ENCODE assay signal across 15 cellular contexts in the genomic region with DNA sequence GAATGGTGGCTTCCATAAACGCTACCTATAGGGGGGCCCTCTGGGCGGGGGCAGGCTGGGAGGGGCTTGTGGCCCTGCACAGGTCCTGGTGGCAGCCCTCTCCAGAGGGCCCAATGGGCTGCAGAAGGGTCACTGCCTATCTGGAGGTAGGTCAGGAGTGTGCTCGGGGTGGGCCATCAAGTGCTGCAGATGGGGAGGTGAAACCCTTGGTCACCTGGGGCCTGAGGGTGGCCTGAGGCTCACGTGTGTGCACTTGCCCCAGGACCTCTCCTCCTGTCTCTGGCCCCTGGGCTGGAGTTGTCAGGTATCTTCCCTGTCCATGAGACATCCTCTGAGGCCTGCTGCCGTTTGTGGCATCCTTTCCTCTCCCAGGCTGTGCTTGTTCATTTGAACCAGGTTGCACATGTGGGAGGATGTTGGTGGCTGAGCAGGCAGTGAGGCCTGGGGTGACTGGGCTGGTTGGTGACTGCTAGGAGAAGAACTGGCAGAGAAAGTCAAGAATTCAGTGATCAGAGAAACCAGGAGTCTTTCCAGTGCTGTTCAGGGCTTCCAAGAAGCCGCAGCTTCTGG. TPM values are rescaled to one million over a fixed set of nuclear protein-coding genes. Genes with fewer than 3 reads are reported as not detected.
DNase-seq lines count a peak whose midpoint lies in the region; ATAC-seq and TF ChIP-seq lines count a peak whose summit lies in the region.
"Had no signal": no experiment of that assay in that cellular context is flagged by ENCODE, and none has a peak within 500 bp of the region (broad histone marks: within the 10 kb centered on the region; RNA-seq: fewer than 3 reads in every experiment).

No MANE protein-coding gene starts in this region.

- H3K36me3 Mint-ChIP-seq in nephron progenitor cell (ENCODE audit: low read depth) (peaks cover 67% of the 10 kb centered on the region), type B pancreatic cell (peaks cover 31% of the 10 kb centered on the region)

- peaks cover 0 to 99% (median 55%) of the 10 kb centered on the region in 9 donors for H3K36me3 ChIP-seq in heart right ventricle
- H3K36me3 ChIP-seq in right atrium auricular region: peaks cover 88% of the 10 kb centered on the region
- H3K36me3 ChIP-seq: BE2C had no signal

- H3K9me3 ChIP-seq in heart right ventricle (no peaks in the 10 kb centered on the region), right atrium auricular region (no peaks in the 10 kb centered on the region)
- H3K9me3 ChIP-seq: BE2C had no signal

- H3K27me3 ChIP-seq in heart right ventricle (no peaks in the 10 kb centered on the region), right atrium auricular region (no peaks in the 10 kb centered on the region)
- H3K27me3 ChIP-seq: BE2C had no signal

- H3K27ac Mint-ChIP-seq in nephron progenitor cell (peak overlapping the region; percentile 91), type B pancreatic cell (no peak overlapping the region)

- H3K4me3 ChIP-seq in heart right ventricle: no peak overlapping the region
- H3K4me3 ChIP-seq in right atrium auricular region: no peak overlapping the region
- H3K4me3 ChIP-seq: lung had no signal

- TF ChIP-seq CTCF in heart right ventricle (IDR thresholded peaks at IDR 0.05) (no peak), right atrium auricular region (IDR thresholded peaks at IDR 0.05) (no peak), nephron progenitor cell (IDR thresholded peaks at IDR 0.05) (no peak), type B pancreatic cell (conservative IDR thresholded peaks at IDR 0.05) (no peak)

- no peak for ATAC-seq in heart right ventricle
- no peak for ATAC-seq in HG03135 (IDR thresholded peaks at IDR 0.05; ENCODE audit: unreplicated experiment)
- no peak for ATAC-seq in HG03439 (IDR thresholded peaks at IDR 0.05; ENCODE audit: unreplicated experiment)

- DNase-seq in heart right ventricle (no peak), right atrium auricular region (ENCODE audit: low spot score) (no peak), nephron progenitor cell (no peak), type B pancreatic cell (ENCODE audit: extremely low spot score, unreplicated experiment) (no peak), DMS153 (lab: John Stamatoyannopoulos, UW) (no peak)
- DNase-seq: BE2C, hypothalamus, NCI-H2029 had no signal

- 89 to 90% methylated on average over 6 of the region's 6 CpGs for WGBS in heart right ventricle, 2 donors

- H3K4me3 Mint-ChIP-seq in nephron progenitor cell (no peak overlapping the region), type B pancreatic cell (no peak overlapping the region)

- H3K4me1 ChIP-seq in heart right ventricle (peaks cover 6 to 59% (median 31%) of the 10 kb centered on the region in 9 donors), right atrium auricular region (peaks cover 0 to 28% of the 10 kb centered on the region in 2 donors)
- H3K4me1 ChIP-seq: BE2C had no signal

- no peaks in the 10 kb centered on the region for H3K9me3 Mint-ChIP-seq in nephron progenitor cell
- H3K9me3 Mint-ChIP-seq in type B pancreatic cell: no peaks in the 10 kb centered on the region

- no peaks in the 10 kb centered on the region for H3K27me3 Mint-ChIP-seq in nephron progenitor cell (ENCODE audit: low read depth, poor library complexity)
- H3K27me3 Mint-ChIP-seq in type B pancreatic cell: no peaks in the 10 kb centered on the region

- H3K27ac ChIP-seq in heart right ventricle (peak overlapping the region in 9 of 10 donors; percentile 35 to 79 (median 59)), right atrium auricular region (peak overlapping the region in 1 of 2 donors; percentile 13), angular gyrus (ENCODE audit: low read depth, low read length) (peak overlapping the region; percentile 16)
- H3K27ac ChIP-seq: VCaP had no signal

- intact Hi-C loops in heart right ventricle (cut with DNase I): no loop called here

- H3K4me1 Mint-ChIP-seq in nephron progenitor cell: peaks cover 47% of the 10 kb centered on the region
- no peaks in the 10 kb centered on the region for H3K4me1 Mint-ChIP-seq in type B pancreatic cell (ENCODE audit: unreplicated experiment)

RNA-seq across cellular contexts. Expression of a gene that starts 21.1 kb away (rescaled TPM):
- total RNA-seq in heart right ventricle (not detected), right atrium auricular region (under 1 TPM in 1 of 2 donors, not detected in 1; 0.12 TPM), type B pancreatic cell (ENCODE audit: low replicate concordance) (0.07 and 0.10 TPM in 2 replicates)
- polyA plus RNA-seq in heart right ventricle: not detected
- total RNA-seq: epithelial cell of proximal tubule, LHCN-M2 had no signal
